In genomic region chr3:115576325-115576724, GRCh38 we compare ENCODE assay signal across 5 cellular contexts. TPM values are rescaled to one million over a fixed set of nuclear protein-coding genes. Genes with fewer than 3 reads are reported as not detected.
"Had no signal": no experiment of that assay in that cellular context is flagged by ENCODE, and none has a peak within 500 bp of the region (broad histone marks: within the 10 kb centered on the region; RNA-seq: fewer than 3 reads in every experiment).

No MANE protein-coding gene starts in this region.

- H2AFZ ChIP-seq: GM23338 had no signal

- ATAC-seq: GM23338 had no signal

- H3K4me3 ChIP-seq: GM23338 had no signal

- H3K4me2 ChIP-seq: GM23338 had no signal

- DNase-seq: H9, HCEC 1CT, IMR-90 had no signal

RNA-seq across cellular contexts. Expression of gene GAP43, which starts 47.0 kb away (rescaled TPM):
- total RNA-seq: HT-29 had no signal
